Comparison of ENCODE assay signal across 30 cellular contexts in the genomic region with DNA sequence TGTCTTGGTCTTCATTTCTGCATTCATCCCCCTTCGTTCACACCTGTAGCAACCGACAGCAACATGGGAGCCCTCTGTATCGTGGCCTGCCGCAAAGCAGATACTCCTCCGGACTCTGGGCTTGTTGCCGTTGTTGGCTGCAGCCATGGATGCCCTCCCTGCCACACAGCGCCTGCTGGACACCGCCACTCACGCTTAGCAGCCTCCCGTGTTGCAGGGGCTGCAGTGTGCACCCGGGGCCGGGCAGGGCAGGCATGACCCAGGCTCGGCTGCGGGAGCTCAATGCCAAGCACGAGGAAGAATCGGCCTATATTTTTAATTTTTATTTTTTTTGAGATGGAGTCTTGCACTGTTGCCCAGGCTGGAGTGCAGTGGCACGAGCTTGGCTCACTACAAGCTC.
"Had no signal": no experiment of that assay in that cellular context is flagged by ENCODE, and none has a peak within 500 bp of the region (broad histone marks: within the 10 kb centered on the region; RNA-seq: fewer than 3 reads in every experiment).

No MANE protein-coding gene starts in this region.

- DNase-seq: activated B cell treated with CpG ODN at 0.5 μM for 24 hours; activated CD4-positive, alpha-beta T cell treated with anti-CD3 and anti-CD28 coated beads for 48 hours; activated CD4-positive, alpha-beta T cell treated with anti-CD3 and anti-CD28 coated beads, Interleukin-2, amount 50 U/mL, for 1 hour; activated CD4-positive, alpha-beta T cell treated with anti-CD3 and anti-CD28 coated beads, Interleukin-2, amount 50 U/mL, for 48 hours; activated CD8-positive, alpha-beta memory T cell treated with anti-CD3 and anti-CD28 coated beads for 24 hours; activated CD8-positive, alpha-beta T cell treated with anti-CD3 and anti-CD28 coated beads for 36 hours; activated effector memory CD4-positive, alpha-beta T cell treated with Interleukin-2 at 50 U/mL for 16 hours; activated gamma-delta T cell treated with Interleukin-2 at 50 U/mL for 16 hours; activated naive CD4-positive, alpha-beta T cell treated with anti-CD3 and anti-CD28 coated beads, Interleukin-2, amount 50 U/mL, for 16 hours; activated naive CD4-positive, alpha-beta T cell treated with Interleukin-2 at 50 U/mL for 16 hours; activated T-cell treated with anti-CD3 and anti-CD28 coated beads, Interleukin-2, amount 50 U/mL, for 4 hours; amniotic stem cell; anterior cingulate cortex; brain microvascular endothelial cell; cortex of kidney; dermis blood vessel endothelial cell; effector CD4-positive, alpha-beta T cell; effector memory CD8-positive, alpha-beta T cell; esophagus squamous epithelium; foreskin melanocyte; T-helper 1 cell; T-helper 17 cell; T1000; WERI-Rb-1 had no signal

- H3K27me3 ChIP-seq: brain microvascular endothelial cell, esophagus squamous epithelium, gastroesophageal sphincter had no signal

- FAIRE-seq: astrocyte, bronchial epithelial cell, endothelial cell of umbilical vein had no signal

- H3K9me3 ChIP-seq: esophagus squamous epithelium, gastroesophageal sphincter had no signal

- ATAC-seq: activated CD4-positive, CD25-positive, alpha-beta regulatory T cell treated with anti-CD3 and anti-CD28 coated beads, Interleukin-2, amount 50 U/mL, for 24 hours; activated CD8-positive, alpha-beta T cell treated with anti-CD3 and anti-CD28 coated beads for 36 hours; activated T-cell treated with anti-CD3 and anti-CD28 coated beads, Interleukin-2, amount 50 U/mL, for 4 hours; effector memory CD8-positive, alpha-beta T cell; gastroesophageal sphincter; T-helper 17 cell had no signal

- H3K4me3 ChIP-seq: esophagus squamous epithelium, gastroesophageal sphincter had no signal

- H3K4me1 ChIP-seq: gastroesophageal sphincter had no signal

- H3K36me3 ChIP-seq: brain microvascular endothelial cell, esophagus squamous epithelium, gastroesophageal sphincter, WERI-Rb-1 had no signal

- H3K27ac ChIP-seq: brain microvascular endothelial cell, epithelial cell of prostate, gastroesophageal sphincter, WERI-Rb-1 had no signal
